In genomic region chr22:20422271-20422958, GRCh38 we compare ENCODE assay signal across 13 cellular contexts. TPM values are rescaled to one million over a fixed set of nuclear protein-coding genes. Genes with fewer than 3 reads are reported as not detected.
DNase-seq lines count a peak whose midpoint lies in the region; ATAC-seq and TF ChIP-seq lines count a peak whose summit lies in the region.
"Had no signal": no experiment of that assay in that cellular context is flagged by ENCODE, and none has a peak within 500 bp of the region (broad histone marks: within the 10 kb centered on the region; RNA-seq: fewer than 3 reads in every experiment).

No MANE protein-coding gene starts in this region.

- no peaks in the 10 kb centered on the region; the same call in 2 of the 3 replicates for H3K36me3 Mint-ChIP-seq in GM23338 (ENCODE audit: low read depth)
- H3K36me3 Mint-ChIP-seq in activated CD4-positive, alpha-beta T cell treated with anti-CD3 and anti-CD28 coated beads, Interleukin-2, amount 10 ng/mL, durations not matched to agents 7 days and 5 days (ENCODE audit: low read depth), result peaks cover 4% of the 10 kb centered on the region
- H3K36me3 Mint-ChIP-seq: naive B cell had no signal

- DNase-seq in AG08396 (ENCODE audit: low spot score), result peak; percentile 83
- peak; percentile 94 for DNase-seq in GM04504 (ENCODE audit: low read depth)
- DNase-seq in lower lobe of right lung, result peak; percentile 43
- no peak for DNase-seq in A172 (ENCODE audit: low spot score)
- no peak for DNase-seq in GM23338 (ENCODE audit: low spot score)
- no peak for DNase-seq in activated CD4-positive, alpha-beta T cell treated with anti-CD3 and anti-CD28 coated beads, Interleukin-2, amount 10 ng/mL, durations not matched to agents 7 days and 5 days
- DNase-seq: Kasumi-1; naive B cell; NCI-H774; stimulated activated CD4-positive, alpha-beta T cell treated with anti-CD3 and anti-CD28 coated beads, Interleukin-15, amount 100 ng/mL, for 24 hours had no signal

- CTCF ChIA-PET in activated CD4-positive, alpha-beta T cell treated with anti-CD3 and anti-CD28 coated beads, Interleukin-2, amount 10 ng/mL, durations not matched to agents 7 days and 5 days (lab: Charles Lee), result no interaction called here

- no peaks in the 10 kb centered on the region for H3K9me3 ChIP-seq in lower lobe of right lung

- H3K27ac ChIP-seq in angular gyrus (ENCODE audit: low read depth, low read length) (peak overlapping the region; percentile 78), lower lobe of right lung (peak overlapping the region; percentile 33), GM23338 (ENCODE audit: low read depth) (no peak overlapping the region)

- 0 out of 2 replicates have a peak, but pooled peaks cover 6% of the 10 kb centered on the region for H4K20me1 ChIP-seq in GM23338 (replicated peaks; ENCODE audit: insufficient read depth)

- H3K27ac Mint-ChIP-seq in GM23338, result no peak overlapping the region
- no peak overlapping the region for H3K27ac Mint-ChIP-seq in activated CD4-positive, alpha-beta T cell treated with anti-CD3 and anti-CD28 coated beads, Interleukin-2, amount 10 ng/mL, durations not matched to agents 7 days and 5 days
- H3K27ac Mint-ChIP-seq: stimulated activated naive CD8-positive, alpha-beta T cell treated with anti-CD3 and anti-CD28 coated beads, Interleukin-15, Interleukin-2, amounts not matched to agents 100 ng/mL and 50 ng/mL, for 24 hours had no signal

- H3K27me3 Mint-ChIP-seq in GM23338 (ENCODE audit: insufficient read depth, low read depth, poor library complexity), result peaks cover 39% of the 10 kb centered on the region
- peaks cover 17% of the 10 kb centered on the region for H3K27me3 Mint-ChIP-seq in activated CD4-positive, alpha-beta T cell treated with anti-CD3 and anti-CD28 coated beads, Interleukin-2, amount 10 ng/mL, durations not matched to agents 7 days and 5 days

- TF ChIP-seq CTCF in lower lobe of right lung (IDR thresholded peaks at IDR 0.05) (no peak), GM23338 (conservative IDR thresholded peaks at IDR 0.05; ENCODE audit: low read depth in 2 of 2) (no peak)

- H3K9me2 ChIP-seq in GM23338 (ENCODE audit: insufficient read depth), result no peaks in the 10 kb centered on the region

- no peak overlapping the region for H2AFZ ChIP-seq in GM23338

- no peak overlapping the region for H3K4me2 ChIP-seq in GM23338

- no peak overlapping the region for H3K4me3 Mint-ChIP-seq in GM23338
- no peak overlapping the region for H3K4me3 Mint-ChIP-seq in activated CD4-positive, alpha-beta T cell treated with anti-CD3 and anti-CD28 coated beads, Interleukin-2, amount 10 ng/mL, durations not matched to agents 7 days and 5 days
- H3K4me3 Mint-ChIP-seq: naive B cell; stimulated activated naive CD8-positive, alpha-beta T cell treated with anti-CD3 and anti-CD28 coated beads, Interleukin-15, Interleukin-2, amounts not matched to agents 100 ng/mL and 50 ng/mL, for 24 hours had no signal

- ATAC-seq in lower lobe of right lung, result no peak
- ATAC-seq in HG03469 (IDR thresholded peaks at IDR 0.05; ENCODE audit: unreplicated experiment), result no peak
- no peak for ATAC-seq in GM23338

- POLR2A ChIA-PET in activated CD4-positive, alpha-beta T cell treated with anti-CD3 and anti-CD28 coated beads, Interleukin-2, amount 10 ng/mL, durations not matched to agents 7 days and 5 days (lab: Charles Lee), result no interaction called here

- intact Hi-C loops in lower lobe of right lung (cut with DNase I), result no loop called here

- peaks cover 3% of the 10 kb centered on the region for H3K4me1 Mint-ChIP-seq in GM23338
- H3K4me1 Mint-ChIP-seq in activated CD4-positive, alpha-beta T cell treated with anti-CD3 and anti-CD28 coated beads, Interleukin-2, amount 10 ng/mL, durations not matched to agents 7 days and 5 days, result peaks cover 8% of the 10 kb centered on the region

- H3K4me1 ChIP-seq in lower lobe of right lung (peaks cover 26% of the 10 kb centered on the region), GM23338 (ENCODE audit: insufficient read depth) (no peaks in the 10 kb centered on the region)

- no peaks in the 10 kb centered on the region for H3K79me2 ChIP-seq in GM23338 (replicated peaks; ENCODE audit: insufficient read depth)

- H3K9me3 Mint-ChIP-seq in GM23338, result no peaks in the 10 kb centered on the region
- no peaks in the 10 kb centered on the region for H3K9me3 Mint-ChIP-seq in activated CD4-positive, alpha-beta T cell treated with anti-CD3 and anti-CD28 coated beads, Interleukin-2, amount 10 ng/mL, durations not matched to agents 7 days and 5 days
- H3K9me3 Mint-ChIP-seq: naive B cell; stimulated activated naive CD8-positive, alpha-beta T cell treated with anti-CD3 and anti-CD28 coated beads, Interleukin-15, Interleukin-2, amounts not matched to agents 100 ng/mL and 50 ng/mL, for 24 hours had no signal

- H3K4me3 ChIP-seq in lower lobe of right lung, result no peak overlapping the region
- H3K4me3 ChIP-seq in GM23338, result no peak overlapping the region

- H3K27me3 ChIP-seq in lower lobe of right lung (ENCODE audit: low read depth), result peaks cover 21% of the 10 kb centered on the region
- H3K27me3 ChIP-seq in GM23338 (ENCODE audit: insufficient read depth), result peaks cover 33% of the 10 kb centered on the region

- H3F3A ChIP-seq in GM23338 (replicated peaks; ENCODE audit: low read depth), result no peaks in the 10 kb centered on the region

- H3K36me3 ChIP-seq in lower lobe of right lung (peaks cover 6% of the 10 kb centered on the region), GM23338 (ENCODE audit: insufficient read depth) (no peaks in the 10 kb centered on the region)

TF ChIP-seq in GM23338, 12 proteins besides CTCF, POLR2A, EP300 and RAD21 (continues in another document):
- TF ChIP-seq EZH2 (IDR thresholded peaks at IDR 0.05; ENCODE audit: low read depth, unreplicated experiment), result no peak

RNA-seq across cellular contexts. Expression of gene SCARF2, which starts 15.2 kb away (rescaled TPM):
- 12.6 TPM for total RNA-seq in lower lobe of right lung
- total RNA-seq in A172 (2014; rRNA removed; shearing (Covaris generic)), result 38.2 and 46.6 TPM in 2 replicates
- 16.6 and 17.0 TPM in 2 replicates for total RNA-seq in GM23338 (2014; rRNA removed; shearing (Covaris generic))
- 1.8 and 2.2 TPM in 2 replicates for polyA plus RNA-seq in GM23338 (2016; fragmentation: Nextera tagmentation; extraction: Ambion mirVana)
- total RNA-seq in activated CD4-positive, alpha-beta T cell treated with anti-CD3 and anti-CD28 coated beads, Interleukin-2, amount 10 ng/mL, durations not matched to agents 7 days and 5 days, result 1 to 10 TPM; 1.1 to 1.2 TPM

RNA-seq across cellular contexts. Expression of gene ZNF74, which starts 28.5 kb away (rescaled TPM):
- 12.3 TPM for total RNA-seq in lower lobe of right lung
- 8.5 and 10.8 TPM in 2 replicates for total RNA-seq in A172 (2014; rRNA removed; shearing (Covaris generic))
- total RNA-seq in GM23338 (2014; rRNA removed; shearing (Covaris generic)), result 78.2 and 94.0 TPM in 2 replicates
- polyA plus RNA-seq in GM23338 (2016; fragmentation: Nextera tagmentation; extraction: Ambion mirVana), result 16.1 and 17.0 TPM in 2 replicates
- 10 to 100 TPM in 1 of 2 experiments, 1 to 10 TPM in 1; 8.6 to 11.1 TPM for total RNA-seq in activated CD4-positive, alpha-beta T cell treated with anti-CD3 and anti-CD28 coated beads, Interleukin-2, amount 10 ng/mL, durations not matched to agents 7 days and 5 days

Comparison
In these comparisons a context has a peak if more than half of its experiments do, and no peak if none do; other contexts are left out.
1. DNase-seq: peak in AG08396 (single experiment), GM04504 (single experiment) and lower lobe of right lung (single experiment); none in A172 (single experiment), GM23338 (single experiment) and activated CD4-positive, alpha-beta T cell treated with anti-CD3 and anti-CD28 coated beads, Interleukin-2, amount 10 ng/mL, durations not matched to agents 7 days and 5 days (single experiment).